In the genomic region with DNA sequence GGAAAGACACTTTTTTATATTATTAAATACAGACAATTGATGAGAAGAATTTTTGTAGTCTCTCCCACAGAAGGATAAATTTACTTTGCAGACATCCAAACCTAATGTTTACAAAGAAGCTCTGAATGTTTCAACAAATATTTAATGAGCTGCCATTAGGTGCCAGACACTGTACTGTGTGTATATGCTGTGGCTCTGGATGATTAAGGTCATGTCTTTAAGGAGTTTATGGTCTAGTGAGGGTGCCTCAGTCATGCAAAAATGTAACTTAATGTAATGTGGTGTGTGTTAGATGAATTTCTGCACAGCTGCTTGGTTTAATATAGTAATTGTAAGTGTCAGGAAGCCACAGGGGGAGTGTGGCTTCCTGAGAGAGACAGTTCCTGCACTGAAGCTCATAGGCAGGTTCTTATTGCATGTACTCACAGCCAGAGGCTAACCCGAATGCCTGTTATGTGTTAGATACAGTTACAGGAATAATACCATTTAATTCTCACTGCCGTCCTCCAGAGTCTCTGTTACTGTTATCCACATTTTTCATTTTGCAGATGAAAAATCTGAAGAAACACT, we compare ENCODE assay signal across 9 cellular contexts. TPM values are rescaled to one million over a fixed set of nuclear protein-coding genes. Genes with fewer than 3 reads are reported as not detected.
DNase-seq lines count a peak whose midpoint lies in the region; TF ChIP-seq lines count a peak whose summit lies in the region.
"Had no signal": no experiment of that assay in that cellular context is flagged by ENCODE, and none has a peak within 500 bp of the region (broad histone marks: within the 10 kb centered on the region; RNA-seq: fewer than 3 reads in every experiment).

No MANE protein-coding gene starts in this region.

- H3K4me1 Mint-ChIP-seq in HFFc6 (ENCODE audit: low read depth), result peaks cover 36% of the 10 kb centered on the region
- H3K4me1 Mint-ChIP-seq in nephron, result peaks cover 32% of the 10 kb centered on the region
- peaks cover 33% of the 10 kb centered on the region for H3K4me1 Mint-ChIP-seq in neural progenitor cell

- H3K79me2 ChIP-seq in neural progenitor cell (ENCODE audit: low read depth), result no peaks in the 10 kb centered on the region

- no peak for TF ChIP-seq POLR2A in stomach (IDR thresholded peaks at IDR 0.05)

- H3K4me3 ChIP-seq in neural progenitor cell (no peak overlapping the region), stomach (no peak overlapping the region)

- H3K27me3 ChIP-seq in neural progenitor cell, result no peaks in the 10 kb centered on the region
- H3K27me3 ChIP-seq in stomach, result no peaks in the 10 kb centered on the region

- H3K4me2 ChIP-seq in neural progenitor cell, result no peak overlapping the region

- H3K27ac ChIP-seq in VCaP, result peak overlapping the region; percentile 86
- no peak overlapping the region for H3K27ac ChIP-seq in neural progenitor cell
- H3K27ac ChIP-seq in stomach, result no peak overlapping the region

- H3K27me3 Mint-ChIP-seq in HFFc6 (ENCODE audit: insufficient read depth) (no peaks in the 10 kb centered on the region; the same call in 1 of the 2 replicates), nephron (ENCODE audit: low read depth) (no peaks in the 10 kb centered on the region), neural progenitor cell (ENCODE audit: insufficient read depth, low read depth) (no peaks in the 10 kb centered on the region)

- H3K27ac Mint-ChIP-seq in HFFc6 (peak overlapping the region; percentile 10; the same call in 1 of the 2 replicates), nephron (peak overlapping the region; percentile 69 to 75 (median 75)), neural progenitor cell (no peak overlapping the region)

- H3K9ac ChIP-seq in neural progenitor cell, result no peak overlapping the region

- no peaks in the 10 kb centered on the region; the same call in 1 of the 2 replicates for H3K36me3 Mint-ChIP-seq in HFFc6 (ENCODE audit: low read depth)
- H3K36me3 Mint-ChIP-seq in nephron (ENCODE audit: low read depth), result no peaks in the 10 kb centered on the region
- H3K36me3 Mint-ChIP-seq in neural progenitor cell, result peaks cover 20% of the 10 kb centered on the region

- peak; percentile 24 for DNase-seq in SIG-M5 treated with dmso at 0.1 percent for 504 hours (lab: John Stamatoyannopoulos, UW; ENCODE audit: unreplicated experiment)
- no peak for DNase-seq in SIG-M5 (lab: John Stamatoyannopoulos, UW)
- no peak for DNase-seq in HFFc6
- DNase-seq in kidney tubule cell (ENCODE audit: low spot score), result no peak
- no peak for DNase-seq in neural progenitor cell (ENCODE audit: low spot score)
- DNase-seq in stomach, result no peak

- TF ChIP-seq EP300 in stomach (IDR thresholded peaks at IDR 0.05), result no peak

- no peaks in the 10 kb centered on the region for H4K20me1 ChIP-seq in neural progenitor cell (ENCODE audit: low read depth)

- no peak overlapping the region for H2AFZ ChIP-seq in neural progenitor cell (replicated peaks)

- no peaks in the 10 kb centered on the region for H3F3A ChIP-seq in neural progenitor cell (ENCODE audit: low read depth)

- H3K4me3 Mint-ChIP-seq in HFFc6, result no peak overlapping the region
- no peak overlapping the region for H3K4me3 Mint-ChIP-seq in nephron
- H3K4me3 Mint-ChIP-seq in neural progenitor cell, result no peak overlapping the region
- H3K4me3 Mint-ChIP-seq: neural crest cell had no signal

- no peaks in the 10 kb centered on the region for H3K36me3 ChIP-seq in neural progenitor cell
- H3K36me3 ChIP-seq in stomach, result no peaks in the 10 kb centered on the region

- H3K9me3 ChIP-seq in neural progenitor cell (ENCODE audit: low read depth) (no peaks in the 10 kb centered on the region), stomach (no peaks in the 10 kb centered on the region)

- TF ChIP-seq CTCF in HFFc6 (IDR thresholded peaks at IDR 0.05) (no peak), VCaP (conservative IDR thresholded peaks at IDR 0.05) (no peak), nephron (IDR thresholded peaks at IDR 0.05; ENCODE audit: unreplicated experiment in 3 of 3) (no peak), neural progenitor cell (IDR thresholded peaks at IDR 0.05) (no peak), stomach (IDR thresholded peaks at IDR 0.05) (no peak)

- H3K9me3 Mint-ChIP-seq in HFFc6, result no peaks in the 10 kb centered on the region
- H3K9me3 Mint-ChIP-seq in nephron, result no peaks in the 10 kb centered on the region
- no peaks in the 10 kb centered on the region for H3K9me3 Mint-ChIP-seq in neural progenitor cell
- H3K9me3 Mint-ChIP-seq: neural crest cell had no signal

- H3K4me1 ChIP-seq in neural progenitor cell (peaks cover 18% of the 10 kb centered on the region), stomach (peaks cover 5 to 54% (median 36%) of the 10 kb centered on the region in 4 donors)

- 32 to 62% (median 49%) methylated on average over 2 of the region's 2 CpGs for WGBS in stomach, 5 donors

- intact Hi-C loops in stomach (cut with DNase I; ENCODE audit: low total_unique reads), result no loop called here

RNA-seq across cellular contexts. Expression of gene SPATA13, which starts 43.3 kb away (rescaled TPM):
- total RNA-seq in HFFc6 (2021; fragmentation: NEBNext Ultra II Directional; extraction: Animal tissue kit (Norgen Biotek cat#: 25700)), result 1 to 10 TPM; 7.0 to 9.2 (median 8.4) TPM
- total RNA-seq in neural progenitor cell (ENCODE audit: low replicate concordance) (15.9 and 19.8 TPM in 2 replicates), stomach (100 to 1,000 TPM in 1 of 5 donors, 10 to 100 TPM in 4; 46.7 to 156 (median 71.6) TPM)
- polyA plus RNA-seq in stomach, result 10 to 100 TPM in 2 of 3 donors, 1 to 10 TPM in 1; 3.6 to 24.4 (median 13.8) TPM
